In genomic region chr19:45598267-45599011, GRCh38 we compare ENCODE assay signal across 10 cellular contexts. TPM values are rescaled to one million over a fixed set of nuclear protein-coding genes. Genes with fewer than 3 reads are reported as not detected.
DNase-seq lines count a peak whose midpoint lies in the region; ATAC-seq, FAIRE-seq and TF ChIP-seq lines count a peak whose summit lies in the region.
"Had no signal": no experiment of that assay in that cellular context is flagged by ENCODE, and none has a peak within 500 bp of the region (broad histone marks: within the 10 kb centered on the region; RNA-seq: fewer than 3 reads in every experiment).

No MANE protein-coding gene starts in this region.

- peak overlapping the region in 1 of 2 donors; percentile 51 for H3K9ac ChIP-seq in kidney (ENCODE audit: low read length in 2 of 2)

- H3K27ac ChIP-seq in kidney (ENCODE audit: low read depth in 2 of 2, low read length in 2 of 2) (peak overlapping the region; percentile 60 to 74), thyroid gland (peak overlapping the region; percentile 41 to 66 (median 49))
- H3K27ac ChIP-seq: SJSA1 had no signal

- H3K4me1 Mint-ChIP-seq in activated T-cell treated with anti-CD3 and anti-CD28 coated beads, Interleukin-2, amount 50 U/mL, for 4 hours (ENCODE audit: low read depth) = peaks cover 31% of the 10 kb centered on the region
- H3K4me1 Mint-ChIP-seq in WTC11 = peaks cover 63% of the 10 kb centered on the region

- peak in 1 of 2 donors; percentile 36 for ATAC-seq in activated T-cell treated with anti-CD3 and anti-CD28 coated beads, Interleukin-2, amount 50 U/mL, for 4 hours
- ATAC-seq in WTC11 (no peak; the same call in 1 of the 2 replicates), GM21515 (IDR thresholded peaks at IDR 0.05; ENCODE audit: unreplicated experiment) (no peak), GM19328 (IDR thresholded peaks at IDR 0.05; ENCODE audit: unreplicated experiment) (no peak)

- TF ChIP-seq POLR2A in thyroid gland (IDR thresholded peaks at IDR 0.05) = no peak

- H3K4me1 ChIP-seq in kidney (ENCODE audit: control insufficient read depth in 1 of 2, insufficient read depth in 1 of 2, low read depth in 1 of 2, low read length in 2 of 2) = peaks cover 10 to 12% of the 10 kb centered on the region in 2 donors
- H3K4me1 ChIP-seq in thyroid gland = peaks cover 4 to 5% of the 10 kb centered on the region in 2 donors

- peaks cover 12% of the 10 kb centered on the region for H3K27me3 ChIP-seq in thyroid gland

- H3K36me3 ChIP-seq in kidney (ENCODE audit: control insufficient read depth in 1 of 2, insufficient read depth in 2 of 2, low read length in 2 of 2) (no peaks in the 10 kb centered on the region), thyroid gland (no peaks in the 10 kb centered on the region)
- H3K36me3 ChIP-seq: SJSA1 had no signal

- CTCF ChIA-PET in WTC11 (lab: Charles Lee) = interaction anchor here (0.8 to 5.2 kb wide), 15 partner anchors 8 to 171 kb away, joined by 3 to 81 read pairs (median 5); partner anchors contain the start of genes EML2, OPA3, QPCTL and SIX5

- H3K27ac Mint-ChIP-seq in WTC11 = no peak overlapping the region

- H3K36me3 Mint-ChIP-seq in activated T-cell treated with anti-CD3 and anti-CD28 coated beads, Interleukin-2, amount 50 U/mL, for 4 hours (ENCODE audit: insufficient read depth) = no peaks in the 10 kb centered on the region
- H3K36me3 Mint-ChIP-seq in WTC11 = no peaks in the 10 kb centered on the region

- H3K4me3 ChIP-seq in kidney (ENCODE audit: low read length in 2 of 2) (peak overlapping the region in 1 of 2 donors; percentile 54), thyroid gland (replicated peaks in 1 of 3) (no peak overlapping the region)
- H3K4me3 ChIP-seq: SJSA1 had no signal

- DNase-seq in activated T-cell treated with anti-CD3 and anti-CD28 coated beads, Interleukin-2, amount 50 U/mL, for 4 hours = no peak
- DNase-seq in activated T-cell treated with anti-CD3 and anti-CD28 coated beads for 4 hours (no peak), WTC11 (ENCODE audit: low spot score) (no peak), kidney (no peak), thyroid gland (no peak), SW480 (ENCODE audit: low spot score) (no peak)

- WGBS in thyroid gland, 2 donors = 4% methylated on average over 22 of the region's 22 CpGs

- peak overlapping the region; percentile 55 for H3K4me3 Mint-ChIP-seq in activated T-cell treated with anti-CD3 and anti-CD28 coated beads, Interleukin-2, amount 50 U/mL, for 4 hours
- H3K4me3 Mint-ChIP-seq in WTC11 = peak overlapping the region; percentile 69

- intact Hi-C loops in kidney (cut with DNase I) = no loop called here
- intact Hi-C loops in thyroid gland (cut with DNase I) = no loop called here

- TF ChIP-seq CTCF in WTC11 (IDR thresholded peaks at IDR 0.05) (no peak), kidney (IDR thresholded peaks at IDR 0.05; ENCODE audit: borderline replicate concordance, extremely low read depth, insufficient read depth) (no peak), thyroid gland (IDR thresholded peaks at IDR 0.05) (no peak)

- no peak for FAIRE-seq in kidney (lab: Jason Lieb, UNC)
- FAIRE-seq: colon had no signal

- H3K9me3 ChIP-seq in kidney (ENCODE audit: control insufficient read depth in 1 of 2, low read length in 2 of 2) (no peaks in the 10 kb centered on the region), thyroid gland (no peaks in the 10 kb centered on the region)
- H3K9me3 ChIP-seq: SJSA1 had no signal

- H3K9me3 Mint-ChIP-seq in activated T-cell treated with anti-CD3 and anti-CD28 coated beads, Interleukin-2, amount 50 U/mL, for 4 hours = no peaks in the 10 kb centered on the region
- H3K9me3 Mint-ChIP-seq in WTC11 = no peaks in the 10 kb centered on the region

- H3K27me3 Mint-ChIP-seq in activated T-cell treated with anti-CD3 and anti-CD28 coated beads, Interleukin-2, amount 50 U/mL, for 4 hours (ENCODE audit: low read depth) = peaks cover 77% of the 10 kb centered on the region
- peaks cover 89% of the 10 kb centered on the region for H3K27me3 Mint-ChIP-seq in WTC11 (ENCODE audit: low read depth)

- POLR2A ChIA-PET in WTC11 (lab: Charles Lee) = no interaction called here

TF ChIP-seq in WTC11, 78 proteins besides CTCF, POLR2A, EP300 and RAD21:
- 0 out of 2 replicates have a peak, but pooled peaks have one; percentile 20 for TF ChIP-seq ETV6 (CRISPR knock-in tag; IDR thresholded peaks at IDR 0.05)
- TF ChIP-seq ARID4B (CRISPR knock-in tag; IDR thresholded peaks at IDR 0.05; ENCODE audit: borderline replicate concordance) = no peak

RNA-seq across cellular contexts. Expression of gene GPR4, which starts 3.6 kb away (rescaled TPM):
- under 1 TPM in 1 of 3 donors, not detected in 2; 0.05 TPM for total RNA-seq in activated T-cell treated with anti-CD3 and anti-CD28 coated beads, Interleukin-2, amount 50 U/mL, for 4 hours
- total RNA-seq in WTC11 (2021) (0.11 to 0.48 TPM (median 0.44 TPM) in 3 replicates), kidney (9.7 TPM), thyroid gland (1 to 10 TPM; 3.6 to 9.4 (median 5.6) TPM)
- polyA plus RNA-seq in kidney (ENCODE audit: insufficient read depth, low read depth, low replicate concordance) = 6.8 TPM
- total RNA-seq: SJSA1 had no signal

RNA-seq across cellular contexts. Expression of gene OPA3, which starts 13.8 kb away (rescaled TPM):
- 10 to 100 TPM; 14.1 to 15.5 (median 15.1) TPM for total RNA-seq in activated T-cell treated with anti-CD3 and anti-CD28 coated beads, Interleukin-2, amount 50 U/mL, for 4 hours
- total RNA-seq in WTC11 (2021) (10.1 to 16.1 TPM (median 14.9 TPM) in 3 replicates), kidney (19.1 TPM), thyroid gland (10 to 100 TPM in 3 of 4 donors, 1 to 10 TPM in 1; 5.4 to 30.8 (median 17.0) TPM)
- 8.1 TPM for polyA plus RNA-seq in kidney (ENCODE audit: insufficient read depth, low read depth, low replicate concordance)

RNA-seq across cellular contexts. Expression of gene EML2, which starts 40.8 kb away (rescaled TPM):
- total RNA-seq in activated T-cell treated with anti-CD3 and anti-CD28 coated beads, Interleukin-2, amount 50 U/mL, for 4 hours = 100 to 1,000 TPM; 136 to 178 (median 150) TPM
- 51.5 to 63.3 TPM (median 62.5 TPM) in 3 replicates for total RNA-seq in WTC11 (2021)
- total RNA-seq in kidney = 93.8 TPM
- polyA plus RNA-seq in kidney (ENCODE audit: insufficient read depth, low read depth, low replicate concordance) = 36.6 TPM
- total RNA-seq in thyroid gland = 100 to 1,000 TPM in 1 of 4 donors, 10 to 100 TPM in 3; 33.1 to 148 (median 36.8) TPM
